14 cellular contexts compared by ENCODE assay signal in the genomic region with DNA sequence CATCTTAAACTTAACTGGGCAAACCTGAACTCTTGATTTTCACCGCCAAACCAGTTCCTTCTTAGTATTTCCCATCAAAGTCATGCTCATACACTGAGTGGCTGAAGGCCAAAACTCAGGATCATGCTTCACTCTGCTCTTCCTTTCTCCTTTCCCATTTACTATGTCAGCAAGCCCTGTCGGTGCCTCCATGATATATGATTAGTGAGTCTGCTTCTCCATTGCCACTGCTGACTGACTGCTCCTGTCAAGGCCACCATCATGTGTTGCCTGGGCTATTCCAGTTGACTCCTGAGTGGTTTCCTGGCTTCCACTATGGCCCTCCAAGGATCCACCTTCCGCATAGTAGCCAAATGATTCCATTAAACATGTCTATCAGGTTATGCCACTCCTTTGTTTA. TPM values are rescaled to one million over a fixed set of nuclear protein-coding genes. Genes with fewer than 3 reads are reported as not detected.
A peak's percentile ranks its signal among the peaks of the same experiment; 100 is the strongest.
DNase-seq lines count a peak whose midpoint lies in the region; ATAC-seq and TF ChIP-seq lines count a peak whose summit lies in the region.
"Had no signal": no experiment of that assay in that cellular context is flagged by ENCODE, and none has a peak within 500 bp of the region (broad histone marks: within the 10 kb centered on the region; RNA-seq: fewer than 3 reads in every experiment).

No MANE protein-coding gene starts in this region.

- peak; percentile 24 for DNase-seq in activated CD8-positive, alpha-beta memory T cell treated with anti-CD3 and anti-CD28 coated beads for 24 hours
- no peak for DNase-seq in activated CD8-positive, alpha-beta memory T cell treated with anti-CD3 and anti-CD28 coated beads, Interleukin-2, amount 50 U/mL, for 48 hours
- DNase-seq in MM.1S (no peak), NCI-H1092 treated with DMSO at 0.1 percent for 48 hours (lab: John Stamatoyannopoulos, UW) (no peak)
- DNase-seq: 8988T; AML-193; CD4-positive, CD25-positive, alpha-beta regulatory T cell; DMS53; GF-D8 had no signal

- H3K27me3 ChIP-seq in MM.1S (replicated peaks; ENCODE audit: insufficient read depth, low read length) = no peaks in the 10 kb centered on the region
- H3K27me3 ChIP-seq: BLaER1 had no signal

- H3K9me3 ChIP-seq in MM.1S (replicated peaks; ENCODE audit: insufficient read depth, low read length) = no peaks in the 10 kb centered on the region
- H3K9me3 ChIP-seq: BLaER1, HAP-1 had no signal

- H3F3A ChIP-seq in MM.1S (ENCODE audit: insufficient read depth, low read length) = peaks cover 20% of the 10 kb centered on the region

- no peaks in the 10 kb centered on the region for H3K36me3 ChIP-seq in MM.1S (replicated peaks; ENCODE audit: insufficient read depth, low read length)
- H3K36me3 ChIP-seq: BLaER1, HAP-1 had no signal

- H3K9ac ChIP-seq in MM.1S (ENCODE audit: low read length) = no peak overlapping the region
- H3K9ac ChIP-seq: BLaER1 had no signal

- TF ChIP-seq CTCF in VCaP (conservative IDR thresholded peaks at IDR 0.05) = no peak
- TF ChIP-seq CTCF in MM.1S (IDR thresholded peaks at IDR 0.05; ENCODE audit: low read length) = no peak

- no peak overlapping the region for H2AFZ ChIP-seq in MM.1S (ENCODE audit: low read length)

- no peak overlapping the region for H3K4me2 ChIP-seq in MM.1S (ENCODE audit: low read depth, low read length)

- ATAC-seq in esophagus mucosa (peak; percentile 31), HG03175 (IDR thresholded peaks at IDR 0.05; ENCODE audit: unreplicated experiment) (no peak)

- no peaks in the 10 kb centered on the region for H3K79me2 ChIP-seq in MM.1S (ENCODE audit: low read length)

- peak overlapping the region; percentile 51 for H3K27ac ChIP-seq in VCaP
- no peak overlapping the region for H3K27ac ChIP-seq in MM.1S (ENCODE audit: low read length)
- H3K27ac ChIP-seq: BLaER1 had no signal

- no peaks in the 10 kb centered on the region for H3K9me2 ChIP-seq in MM.1S (replicated peaks; ENCODE audit: insufficient read depth, low read length)

- no peak overlapping the region for H3K4me3 ChIP-seq in MM.1S (ENCODE audit: low read length)
- H3K4me3 ChIP-seq: BLaER1, HAP-1 had no signal

- peaks cover 37% of the 10 kb centered on the region for H3K4me1 ChIP-seq in MM.1S (ENCODE audit: low read length)
- H3K4me1 ChIP-seq: HAP-1 had no signal

- H4K20me1 ChIP-seq in MM.1S (ENCODE audit: insufficient read depth, low read length) = no peaks in the 10 kb centered on the region
- H4K20me1 ChIP-seq: BLaER1 had no signal

RNA-seq across cellular contexts. Expression of gene AMPD3, which starts 42.8 kb away (rescaled TPM):
- 16.2 TPM for total RNA-seq in esophagus mucosa
